Comparison of ENCODE assay signal across 8 cellular contexts in the genomic region with DNA sequence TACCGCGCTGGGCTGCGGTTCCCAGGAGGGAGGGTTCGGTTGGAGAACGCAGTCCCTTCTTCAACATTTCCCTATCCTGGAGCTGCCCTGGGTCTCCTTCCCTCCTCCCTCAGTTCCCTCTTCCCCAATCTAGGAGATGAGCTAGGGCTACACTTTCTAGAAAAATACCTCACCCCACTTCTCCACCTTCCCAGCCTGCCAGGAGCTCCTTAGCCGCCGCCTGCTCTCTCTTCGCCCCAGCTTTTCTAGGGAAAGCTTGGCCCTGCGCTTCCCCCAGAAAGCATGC. TPM values are rescaled to one million over a fixed set of nuclear protein-coding genes. Genes with fewer than 3 reads are reported as not detected.
DNase-seq lines count a peak whose midpoint lies in the region; ATAC-seq and TF ChIP-seq lines count a peak whose summit lies in the region.

No MANE protein-coding gene starts in this region.

- H3K27me3 ChIP-seq in BLaER1 (no peaks in the 10 kb centered on the region), RWPE2 (ENCODE audit: insufficient read depth, poor library complexity, severe bottlenecking) (peaks cover 22% of the 10 kb centered on the region), esophagus (ENCODE audit: control insufficient read depth in 1 of 2, insufficient read depth in 2 of 2, low read length in 2 of 2) (no peaks in the 10 kb centered on the region), neuronal stem cell (ENCODE audit: control insufficient read depth in 3 of 3, insufficient read depth in 3 of 3, low read depth in 1 of 3, low read length in 3 of 3) (peaks cover 0 to 26% (median 0%) of the 10 kb centered on the region in 3 experiments)

- DNase-seq in RWPE2 (ENCODE audit: low spot score): no peak
- DNase-seq in neuronal stem cell (ENCODE audit: low spot score): no peak
- no peak for DNase-seq in NCI-H524 treated with DMSO at 0.1 percent for 48 hours (lab: John Stamatoyannopoulos, UW)

- no peak for TF ChIP-seq CTCF in RWPE2 (IDR thresholded peaks at IDR 0.05; ENCODE audit: poor library complexity, severe bottlenecking)

- peak overlapping the region; percentile 71 for H2BK15ac ChIP-seq in neuronal stem cell (ENCODE audit: low read length)

- peaks cover 17% of the 10 kb centered on the region for H3K4me1 ChIP-seq in BLaER1
- peaks cover 7% of the 10 kb centered on the region for H3K4me1 ChIP-seq in RWPE2 (ENCODE audit: insufficient read depth, poor library complexity, severe bottlenecking)
- peaks cover 3 to 5% of the 10 kb centered on the region in 2 donors for H3K4me1 ChIP-seq in esophagus (ENCODE audit: control insufficient read depth in 2 of 2, insufficient read depth in 2 of 2, low read length in 1 of 2)
- peaks cover 4 to 6% of the 10 kb centered on the region in 2 donors for H3K4me1 ChIP-seq in neuronal stem cell (ENCODE audit: control insufficient read depth in 2 of 2, insufficient read depth in 1 of 2, low read depth in 1 of 2, low read length in 2 of 2)

- H2BK120ac ChIP-seq in neuronal stem cell (ENCODE audit: low read depth, low read length): no peak overlapping the region

- peak overlapping the region; percentile 73 for H3K4me3 ChIP-seq in BLaER1
- H3K4me3 ChIP-seq in RWPE2 (ENCODE audit: severe bottlenecking): peak overlapping the region; percentile 36
- H3K4me3 ChIP-seq in esophagus (ENCODE audit: low read depth in 1 of 2, low read length in 2 of 2): peak overlapping the region; percentile 43 to 56
- peak overlapping the region; percentile 56 to 80 for H3K4me3 ChIP-seq in neuronal stem cell (ENCODE audit: low read length in 2 of 2)

- H4K91ac ChIP-seq in neuronal stem cell (ENCODE audit: low read depth, low read length, poor library complexity): no peak overlapping the region

- H3K4me2 ChIP-seq in BLaER1: peak overlapping the region; percentile 83
- peak overlapping the region; percentile 86 for H3K4me2 ChIP-seq in neuronal stem cell (ENCODE audit: insufficient read depth, low read length, poor library complexity, severe bottlenecking)

- no peak overlapping the region for H3K14ac ChIP-seq in neuronal stem cell (ENCODE audit: low read length)

- no peak overlapping the region for H4K8ac ChIP-seq in neuronal stem cell (ENCODE audit: low read depth, low read length)

- H2BK12ac ChIP-seq in neuronal stem cell (ENCODE audit: low read length): no peak overlapping the region

- H3K36me3 ChIP-seq in BLaER1 (peaks cover 16% of the 10 kb centered on the region), RWPE2 (ENCODE audit: low read depth) (peaks cover 14% of the 10 kb centered on the region), esophagus (ENCODE audit: control insufficient read depth in 2 of 2, insufficient read depth in 2 of 2, low read length in 1 of 2) (peaks cover 0 to 6% of the 10 kb centered on the region in 2 donors), neuronal stem cell (replicated peaks in 1 of 2; ENCODE audit: control insufficient read depth in 2 of 2, insufficient read depth in 2 of 2, low read length in 2 of 2) (peaks cover 10 to 16% of the 10 kb centered on the region in 2 donors)

- WGBS in esophagus, 2 donors: 1% methylated on average over 9 of the region's 9 CpGs
- WGBS in neuronal stem cell (ENCODE audit: extremely low coverage in 2 of 2, insufficient read length in 2 of 2, insufficient replicate concordance in 1 of 2), 2 donors: no CpG with 5 or more reads among the region's 9 CpGs

- H3K9ac ChIP-seq in BLaER1 (peak overlapping the region; percentile 67), neuronal stem cell (ENCODE audit: low read depth, low read length, poor library complexity) (peak overlapping the region; percentile 75)

- ATAC-seq in RWPE2 (ENCODE audit: low read depth) (peak; percentile 5; the same call in 2 of the 3 replicates), GM21717 (IDR thresholded peaks at IDR 0.05; ENCODE audit: unreplicated experiment) (no peak), GM19397 (IDR thresholded peaks at IDR 0.05; ENCODE audit: unreplicated experiment) (no peak), HG02588 (IDR thresholded peaks at IDR 0.05; ENCODE audit: unreplicated experiment) (no peak)

- H3K18ac ChIP-seq in neuronal stem cell (ENCODE audit: low read length): peak overlapping the region; percentile 97

- no peak overlapping the region for H3K23ac ChIP-seq in neuronal stem cell (ENCODE audit: low read depth, low read length, poor library complexity)

- no peaks in the 10 kb centered on the region for H3K79me1 ChIP-seq in neuronal stem cell (ENCODE audit: low read depth, low read length)

- peak overlapping the region; percentile 29 for H3K4ac ChIP-seq in neuronal stem cell (ENCODE audit: low read length)

- peak overlapping the region; percentile 96 for H2AFZ ChIP-seq in neuronal stem cell (ENCODE audit: low read length)

- peaks cover 52% of the 10 kb centered on the region for H3K9me3 ChIP-seq in BLaER1
- H3K9me3 ChIP-seq in RWPE2 (ENCODE audit: severe bottlenecking): no peaks in the 10 kb centered on the region
- no peaks in the 10 kb centered on the region for H3K9me3 ChIP-seq in esophagus (ENCODE audit: control insufficient read depth in 2 of 2, insufficient read depth in 1 of 2, low read depth in 1 of 2, low read length in 1 of 2)
- H3K9me3 ChIP-seq in neuronal stem cell (replicated peaks in 1 of 2; ENCODE audit: control insufficient read depth in 2 of 2, insufficient read depth in 1 of 2, low read depth in 1 of 2, low read length in 2 of 2): peaks cover 0 to 3% of the 10 kb centered on the region in 2 donors

- peak overlapping the region; percentile 79 for H2AK5ac ChIP-seq in neuronal stem cell (ENCODE audit: low read depth, low read length)

- H4K20me1 ChIP-seq in BLaER1: no peaks in the 10 kb centered on the region

- peak overlapping the region; percentile 98 for H2BK5ac ChIP-seq in neuronal stem cell (ENCODE audit: low read length)

- H3K27ac ChIP-seq in BLaER1 (peak overlapping the region; percentile 55), RWPE2 (ENCODE audit: poor library complexity, severe bottlenecking) (no peak overlapping the region), esophagus (ENCODE audit: low read depth in 2 of 2, low read length in 1 of 2) (peak overlapping the region; percentile 82 to 94), neuronal stem cell (replicated peaks; ENCODE audit: low read length) (peak overlapping the region; percentile 88)

RNA-seq across cellular contexts. Expression of a gene that starts 0.5 kb away (rescaled TPM):
- polyA plus RNA-seq in esophagus: 10 to 100 TPM in 1 of 2 donors, 1 to 10 TPM in 1; 5.2 to 10.2 TPM
- 3.4 TPM for polyA plus RNA-seq in neuronal stem cell (2013, experiment 1 of 2)
- polyA plus RNA-seq in neuronal stem cell (2013, experiment 2 of 2): 3.8 TPM
